In the genomic region with DNA sequence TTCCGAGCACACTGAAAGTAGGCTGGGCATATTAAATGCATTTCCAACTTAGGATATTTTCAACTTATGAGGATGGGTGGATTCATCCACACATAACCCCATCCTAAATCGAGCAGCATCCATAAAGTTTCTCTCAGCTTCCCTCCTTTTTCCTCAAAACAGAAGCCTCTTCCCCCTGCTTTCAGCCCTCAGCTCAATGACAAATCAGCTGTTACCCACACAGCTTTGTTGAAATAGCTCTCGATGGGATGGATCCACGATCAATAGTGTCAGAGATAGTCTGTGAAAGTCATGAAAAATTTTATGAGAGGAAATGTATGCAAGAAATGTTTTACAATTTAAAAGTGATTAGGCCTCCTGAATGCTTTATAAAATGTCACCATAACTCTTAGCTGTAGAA, we compare ENCODE assay signal across 1 cellular context.
TF ChIP-seq lines count a peak whose summit lies in the region.

No MANE protein-coding gene starts in this region.

TF ChIP-seq in endothelial cell of umbilical vein, 7 proteins besides CTCF, POLR2A, EP300 and RAD21:
- TF ChIP-seq FOS (IDR thresholded peaks at IDR 0.05; ENCODE audit: borderline replicate concordance, insufficient read depth, low read length) (no peak), EZH2 (IDR thresholded peaks at IDR 0.05; ENCODE audit: borderline replicate concordance, low read depth, low read length, severe bottlenecking) (no peak), GATA2 (IDR thresholded peaks at IDR 0.05; ENCODE audit: insufficient read depth, insufficient read length, low read depth, low read length) (no peak), POLR2AphosphoS5 (IDR thresholded peaks at IDR 0.05; ENCODE audit: insufficient read depth, low read depth, low read length) (no peak), JUN (IDR thresholded peaks at IDR 0.05; ENCODE audit: borderline replicate concordance, insufficient read depth, insufficient read length, low read depth) (no peak), MYC (IDR thresholded peaks at IDR 0.05; ENCODE audit: low read depth, low read length) (no peak)
- TF ChIP-seq, protein P1, sequence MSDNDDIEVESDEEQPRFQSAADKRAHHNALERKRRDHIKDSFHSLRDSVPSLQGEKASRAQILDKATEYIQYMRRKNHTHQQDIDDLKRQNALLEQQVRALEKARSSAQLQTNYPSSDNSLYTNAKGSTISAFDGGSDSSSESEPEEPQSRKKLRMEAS (IDR thresholded peaks at IDR 0.05; ENCODE audit: insufficient read depth, insufficient read length) = no peak
